In the genomic region with DNA sequence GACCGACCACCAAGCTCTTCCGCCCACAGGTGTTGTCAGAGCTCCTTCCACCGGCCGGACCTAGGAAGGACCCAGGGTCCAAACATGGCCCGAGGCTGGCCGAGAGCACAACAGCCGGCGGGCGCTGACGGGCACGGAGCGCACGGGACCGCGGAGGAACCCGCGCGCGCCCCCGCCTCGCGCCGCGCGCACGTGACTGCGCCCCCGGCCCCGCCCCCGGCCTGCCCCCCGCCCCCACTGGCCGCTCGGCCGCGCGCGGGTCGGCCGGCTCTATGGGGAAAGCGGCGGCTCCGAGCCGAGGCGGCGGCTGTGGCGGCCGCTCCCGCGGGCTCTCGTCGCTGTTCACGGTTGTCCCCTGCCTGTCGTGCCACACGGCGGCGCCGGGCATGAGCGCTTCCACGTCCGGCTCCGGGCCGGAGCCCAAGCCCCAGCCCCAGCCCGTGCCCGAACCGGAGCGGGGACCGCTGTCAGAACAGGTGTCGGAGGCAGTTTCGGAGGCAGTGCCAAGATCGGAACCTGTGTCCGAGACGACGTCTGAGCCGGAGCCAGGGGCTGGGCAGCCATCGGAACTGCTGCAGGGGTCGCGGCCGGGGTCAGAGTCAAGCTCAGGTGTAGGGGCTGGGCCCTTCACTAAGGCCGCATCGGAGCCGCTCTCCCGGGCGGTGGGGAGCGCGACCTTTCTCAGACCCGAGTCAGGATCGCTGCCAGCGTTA, we compare ENCODE assay signal across 7 cellular contexts. TPM values are rescaled to one million over a fixed set of nuclear protein-coding genes. Genes with fewer than 3 reads are reported as not detected.
A peak's percentile ranks its signal among the peaks of the same experiment; 100 is the strongest.
DNase-seq lines count a peak whose midpoint lies in the region; ATAC-seq and TF ChIP-seq lines count a peak whose summit lies in the region.

A gene with protein sequence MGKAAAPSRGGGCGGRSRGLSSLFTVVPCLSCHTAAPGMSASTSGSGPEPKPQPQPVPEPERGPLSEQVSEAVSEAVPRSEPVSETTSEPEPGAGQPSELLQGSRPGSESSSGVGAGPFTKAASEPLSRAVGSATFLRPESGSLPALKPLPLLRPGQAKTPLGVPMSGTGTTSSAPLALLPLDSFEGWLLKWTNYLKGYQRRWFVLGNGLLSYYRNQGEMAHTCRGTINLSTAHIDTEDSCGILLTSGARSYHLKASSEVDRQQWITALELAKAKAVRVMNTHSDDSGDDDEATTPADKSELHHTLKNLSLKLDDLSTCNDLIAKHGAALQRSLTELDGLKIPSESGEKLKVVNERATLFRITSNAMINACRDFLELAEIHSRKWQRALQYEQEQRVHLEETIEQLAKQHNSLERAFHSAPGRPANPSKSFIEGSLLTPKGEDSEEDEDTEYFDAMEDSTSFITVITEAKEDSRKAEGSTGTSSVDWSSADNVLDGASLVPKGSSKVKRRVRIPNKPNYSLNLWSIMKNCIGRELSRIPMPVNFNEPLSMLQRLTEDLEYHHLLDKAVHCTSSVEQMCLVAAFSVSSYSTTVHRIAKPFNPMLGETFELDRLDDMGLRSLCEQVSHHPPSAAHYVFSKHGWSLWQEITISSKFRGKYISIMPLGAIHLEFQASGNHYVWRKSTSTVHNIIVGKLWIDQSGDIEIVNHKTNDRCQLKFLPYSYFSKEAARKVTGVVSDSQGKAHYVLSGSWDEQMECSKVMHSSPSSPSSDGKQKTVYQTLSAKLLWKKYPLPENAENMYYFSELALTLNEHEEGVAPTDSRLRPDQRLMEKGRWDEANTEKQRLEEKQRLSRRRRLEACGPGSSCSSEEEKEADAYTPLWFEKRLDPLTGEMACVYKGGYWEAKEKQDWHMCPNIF (plus strand): TSS at position 237 of the 713 bp plus-strand sequence. CDS start 36 bp downstream, at position 273.

- H3K27me3 ChIP-seq in neuron (ENCODE audit: insufficient read depth, low read length) (peaks cover 27% of the 10 kb centered on the region), aorta (ENCODE audit: control insufficient read depth in 1 of 2, insufficient read depth in 2 of 2, low read length in 1 of 2) (no peaks in the 10 kb centered on the region)

- no peak within 1 kb of the TSS for H3K27ac ChIP-seq in aorta (ENCODE audit: low read depth in 1 of 2, low read length in 2 of 2)

- peak within 1 kb of the TSS; percentile 72 for H3K4me3 ChIP-seq in neuron (ENCODE audit: low read length)
- peak within 1 kb of the TSS in 1 of 2 donors; percentile 46 for H3K4me3 ChIP-seq in aorta (ENCODE audit: low read length in 2 of 2)

- WGBS in aorta, 2 donors = 2 to 3% methylated on average over 65 to 88 of the region's 88 CpGs

- TF ChIP-seq POLR2A in GM18505 (IDR thresholded peaks at IDR 0.05; ENCODE audit: borderline replicate concordance, extremely low read depth, insufficient read depth, insufficient read length) = no peak

- no peaks in the 10 kb centered on the region for H3K9me3 ChIP-seq in neuron (ENCODE audit: low read length)
- no peaks in the 10 kb centered on the region for H3K9me3 ChIP-seq in aorta (ENCODE audit: control insufficient read depth, low read length)

- intact Hi-C loops in aorta (cut with DNase I) = loop anchor here in 1 of 2 donors (2.0 kb wide), 1 partner anchor 60 kb away; the partner anchor contains the start of gene SLC35E4

- DNase-seq in NCI-H69 (lab: John Stamatoyannopoulos, UW) (peak; percentile 86), glomerular visceral epithelial cell (ENCODE audit: extremely low spot score) (peak; percentile 35), aorta (peak; percentile 55 to 82), NCI-H2029 treated with DMSO at 0.1 percent for 48 hours (lab: John Stamatoyannopoulos, UW) (no peak)
- DNase-seq in activated naive CD4-positive, alpha-beta T cell (lab: John Stamatoyannopoulos, UW) = peak in 3 of 4 experiments; percentile 3 to 7 (median 7)

- no peaks in the 10 kb centered on the region for H3K36me3 ChIP-seq in neuron (ENCODE audit: insufficient read depth, low read length)
- H3K36me3 ChIP-seq in aorta (ENCODE audit: control insufficient read depth in 1 of 2, insufficient read depth in 2 of 2, low read length in 1 of 2) = no peaks in the 10 kb centered on the region

- ATAC-seq in GM18505 (IDR thresholded peaks at IDR 0.05; ENCODE audit: unreplicated experiment) (peak; percentile 43), aorta (ENCODE audit: low FRiP score) (peak; percentile 49)

- H2AFZ ChIP-seq in neuron (ENCODE audit: low read depth, low read length) = peak within 1 kb of the TSS; percentile 89

- H3K4me1 ChIP-seq in neuron (ENCODE audit: insufficient read depth, low read length) (peaks cover 7% of the 10 kb centered on the region), aorta (ENCODE audit: control insufficient read depth in 1 of 2, insufficient read depth in 2 of 2, low read length in 2 of 2) (no peaks in the 10 kb centered on the region)

RNA-seq across cellular contexts. Expression of the gene that starts here (rescaled TPM):
- 1 to 10 TPM; 1.1 to 3.9 TPM for total RNA-seq in aorta
- under 1 TPM; 0.18 to 0.63 TPM for polyA plus RNA-seq in aorta
